16 cellular contexts compared by ENCODE assay signal in the genomic region with DNA sequence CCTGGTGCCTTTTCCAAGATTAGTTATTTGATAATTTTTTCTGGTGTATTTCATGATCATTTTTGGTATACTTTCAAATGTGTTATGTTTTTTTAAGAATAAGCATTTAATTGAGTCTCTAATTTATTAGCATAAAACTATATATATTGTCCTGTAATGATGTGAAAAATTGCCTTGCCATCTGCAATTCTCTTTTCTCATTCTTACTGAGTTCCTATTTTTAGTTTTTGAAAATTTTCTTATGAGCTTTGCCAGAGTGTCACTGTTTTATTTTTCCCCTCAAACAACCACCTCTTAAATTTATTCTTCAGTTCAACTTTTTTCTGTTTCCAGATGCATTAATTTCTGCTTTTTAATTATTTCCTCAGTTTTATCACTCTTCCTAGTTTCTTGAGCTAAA. TPM values are rescaled to one million over a fixed set of nuclear protein-coding genes. Genes with fewer than 3 reads are reported as not detected.
DNase-seq lines count a peak whose midpoint lies in the region; ATAC-seq and TF ChIP-seq lines count a peak whose summit lies in the region.
"Had no signal": no experiment of that assay in that cellular context is flagged by ENCODE, and none has a peak within 500 bp of the region (broad histone marks: within the 10 kb centered on the region; RNA-seq: fewer than 3 reads in every experiment).

No MANE protein-coding gene starts in this region.

- no peak overlapping the region for H3K4me3 Mint-ChIP-seq in activated T-cell treated with anti-CD3 and anti-CD28 coated beads, Interleukin-2, amount 50 U/mL, for 72 hours
- H3K4me3 Mint-ChIP-seq in IgD-negative memory B cell, result peak overlapping the region in 1 of 4 donors; percentile 70
- no peak overlapping the region for H3K4me3 Mint-ChIP-seq in activated CD8-positive, alpha-beta T cell treated with anti-CD3 and anti-CD28 coated beads for 36 hours
- peak overlapping the region in 1 of 10 donors; percentile 22 for H3K4me3 Mint-ChIP-seq in naive thymus-derived CD8-positive, alpha-beta T cell

- H3K9me3 Mint-ChIP-seq in activated T-cell treated with anti-CD3 and anti-CD28 coated beads, Interleukin-2, amount 50 U/mL, for 72 hours, result peaks cover 0 to 2% of the 10 kb centered on the region in 2 donors
- no peaks in the 10 kb centered on the region for H3K9me3 Mint-ChIP-seq in IgD-negative memory B cell
- peaks cover 1% of the 10 kb centered on the region for H3K9me3 Mint-ChIP-seq in activated CD8-positive, alpha-beta T cell treated with anti-CD3 and anti-CD28 coated beads for 36 hours
- no peaks in the 10 kb centered on the region for H3K9me3 Mint-ChIP-seq in naive thymus-derived CD8-positive, alpha-beta T cell

- no peak for DNase-seq in activated T-cell treated with anti-CD3 and anti-CD28 coated beads, Interleukin-2, amount 50 U/mL, for 72 hours
- DNase-seq in activated T-cell treated with anti-CD3 and anti-CD28 coated beads for 4 hours (no peak), DMS79 (lab: John Stamatoyannopoulos, UW) (no peak), SHP77 treated with DMSO at 0.1 percent for 48 hours (lab: John Stamatoyannopoulos, UW) (no peak), NCI-H226 (no peak)
- no peak for DNase-seq in activated CD8-positive, alpha-beta T cell treated with anti-CD3 and anti-CD28 coated beads for 36 hours
- no peak for DNase-seq in naive thymus-derived CD8-positive, alpha-beta T cell
- DNase-seq: 8988T, EL, H7, Karpas-422, NCI-H1105 treated with DMSO at 0.1 percent for 48 hours, NCI-H1930, NCI-H446, SJCRH30 had no signal

- peaks cover 0 to 17% of the 10 kb centered on the region in 2 donors for H3K36me3 Mint-ChIP-seq in activated T-cell treated with anti-CD3 and anti-CD28 coated beads, Interleukin-2, amount 50 U/mL, for 72 hours (ENCODE audit: insufficient read depth in 2 of 2)
- H3K36me3 Mint-ChIP-seq in IgD-negative memory B cell, result peaks cover 17% of the 10 kb centered on the region
- peaks cover 41% of the 10 kb centered on the region for H3K36me3 Mint-ChIP-seq in activated CD8-positive, alpha-beta T cell treated with anti-CD3 and anti-CD28 coated beads for 36 hours (ENCODE audit: low read depth)
- H3K36me3 Mint-ChIP-seq in naive thymus-derived CD8-positive, alpha-beta T cell, result peaks cover 0 to 10% (median 10%) of the 10 kb centered on the region in 3 donors

- no peak for TF ChIP-seq CTCF in activated CD8-positive, alpha-beta T cell treated with anti-CD3 and anti-CD28 coated beads for 36 hours (IDR thresholded peaks at IDR 0.05)

- ATAC-seq in activated T-cell treated with anti-CD3 and anti-CD28 coated beads, Interleukin-2, amount 50 U/mL, for 72 hours (replicated peaks in 1 of 2), result no peak
- no peak for ATAC-seq in activated CD8-positive, alpha-beta T cell treated with anti-CD3 and anti-CD28 coated beads for 36 hours
- no peak for ATAC-seq in naive thymus-derived CD8-positive, alpha-beta T cell

- POLR2A ChIA-PET in activated CD8-positive, alpha-beta T cell treated with anti-CD3 and anti-CD28 coated beads for 36 hours (lab: Charles Lee), result interaction anchor here (0.7 kb wide), 1 partner anchor 49 kb away, joined by 3 read pairs; no protein-coding TSS in a partner anchor
- POLR2A ChIA-PET in naive thymus-derived CD8-positive, alpha-beta T cell (lab: Charles Lee), result no interaction called here

- intact Hi-C loops in activated CD8-positive, alpha-beta T cell treated with anti-CD3 and anti-CD28 coated beads for 36 hours (cut with micrococcal nuclease), result no loop called here

- peaks cover 31% of the 10 kb centered on the region for H3K4me1 Mint-ChIP-seq in activated T-cell treated with anti-CD3 and anti-CD28 coated beads, Interleukin-2, amount 50 U/mL, for 72 hours (ENCODE audit: low read depth)
- peaks cover 55 to 71% (median 63%) of the 10 kb centered on the region in 3 donors for H3K4me1 Mint-ChIP-seq in IgD-negative memory B cell
- peaks cover 53% of the 10 kb centered on the region for H3K4me1 Mint-ChIP-seq in activated CD8-positive, alpha-beta T cell treated with anti-CD3 and anti-CD28 coated beads for 36 hours (ENCODE audit: low read depth)
- peaks cover 27 to 83% (median 67%) of the 10 kb centered on the region in 4 donors for H3K4me1 Mint-ChIP-seq in naive thymus-derived CD8-positive, alpha-beta T cell

- CTCF ChIA-PET in activated CD8-positive, alpha-beta T cell treated with anti-CD3 and anti-CD28 coated beads for 36 hours (lab: Charles Lee), result interaction anchor here (1.1 to 1.3 kb wide), 2 partner anchors 18 to 115 kb away, joined by 4 read pairs; no protein-coding TSS in a partner anchor

- no peaks in the 10 kb centered on the region for H3K27me3 Mint-ChIP-seq in activated T-cell treated with anti-CD3 and anti-CD28 coated beads, Interleukin-2, amount 50 U/mL, for 72 hours (ENCODE audit: low read depth)
- H3K27me3 Mint-ChIP-seq in IgD-negative memory B cell, result no peaks in the 10 kb centered on the region
- H3K27me3 Mint-ChIP-seq in activated CD8-positive, alpha-beta T cell treated with anti-CD3 and anti-CD28 coated beads for 36 hours, result no peaks in the 10 kb centered on the region
- no peaks in the 10 kb centered on the region for H3K27me3 Mint-ChIP-seq in naive thymus-derived CD8-positive, alpha-beta T cell

- peak overlapping the region; percentile 67 for H3K27ac Mint-ChIP-seq in activated T-cell treated with anti-CD3 and anti-CD28 coated beads, Interleukin-2, amount 50 U/mL, for 72 hours
- peak overlapping the region; percentile 46 to 58 (median 47) for H3K27ac Mint-ChIP-seq in IgD-negative memory B cell
- H3K27ac Mint-ChIP-seq in activated CD8-positive, alpha-beta T cell treated with anti-CD3 and anti-CD28 coated beads for 36 hours, result peak overlapping the region; percentile 17
- H3K27ac Mint-ChIP-seq in naive thymus-derived CD8-positive, alpha-beta T cell, result peak overlapping the region in 7 of 10 donors; percentile 4 to 64 (median 53)

RNA-seq across cellular contexts. Expression of a gene that starts 59.3 kb away (rescaled TPM):
- total RNA-seq in activated T-cell treated with anti-CD3 and anti-CD28 coated beads, Interleukin-2, amount 50 U/mL, for 72 hours, result 10 to 100 TPM; 72.1 to 77.0 TPM
- 181 TPM for polyA plus RNA-seq in IgD-negative memory B cell
- total RNA-seq in activated CD8-positive, alpha-beta T cell treated with anti-CD3 and anti-CD28 coated beads for 36 hours, result 100 to 1,000 TPM; 101 to 105 TPM
- total RNA-seq in naive thymus-derived CD8-positive, alpha-beta T cell, result 100 to 1,000 TPM; 123 to 129 TPM
- 100 to 1,000 TPM in 2 of 3 donors, 10 to 100 TPM in 1; 57.2 to 142 (median 107) TPM for polyA plus RNA-seq in naive thymus-derived CD8-positive, alpha-beta T cell
- total RNA-seq: SJCRH30 had no signal

Comparison
In these comparisons a context has a peak if more than half of its experiments do, and no peak if none do; other contexts are left out.
1. H3K27ac Mint-ChIP-seq: peak in every context shown above with its lines; median percentile 67 in activated T-cell treated with anti-CD3 and anti-CD28 coated beads, Interleukin-2, amount 50 U/mL, for 72 hours; 53 in naive thymus-derived CD8-positive, alpha-beta T cell; 47 in IgD-negative memory B cell; 17 in activated CD8-positive, alpha-beta T cell treated with anti-CD3 and anti-CD28 coated beads for 36 hours.